Comparison of ENCODE assay signal across 13 cellular contexts in the genomic region with DNA sequence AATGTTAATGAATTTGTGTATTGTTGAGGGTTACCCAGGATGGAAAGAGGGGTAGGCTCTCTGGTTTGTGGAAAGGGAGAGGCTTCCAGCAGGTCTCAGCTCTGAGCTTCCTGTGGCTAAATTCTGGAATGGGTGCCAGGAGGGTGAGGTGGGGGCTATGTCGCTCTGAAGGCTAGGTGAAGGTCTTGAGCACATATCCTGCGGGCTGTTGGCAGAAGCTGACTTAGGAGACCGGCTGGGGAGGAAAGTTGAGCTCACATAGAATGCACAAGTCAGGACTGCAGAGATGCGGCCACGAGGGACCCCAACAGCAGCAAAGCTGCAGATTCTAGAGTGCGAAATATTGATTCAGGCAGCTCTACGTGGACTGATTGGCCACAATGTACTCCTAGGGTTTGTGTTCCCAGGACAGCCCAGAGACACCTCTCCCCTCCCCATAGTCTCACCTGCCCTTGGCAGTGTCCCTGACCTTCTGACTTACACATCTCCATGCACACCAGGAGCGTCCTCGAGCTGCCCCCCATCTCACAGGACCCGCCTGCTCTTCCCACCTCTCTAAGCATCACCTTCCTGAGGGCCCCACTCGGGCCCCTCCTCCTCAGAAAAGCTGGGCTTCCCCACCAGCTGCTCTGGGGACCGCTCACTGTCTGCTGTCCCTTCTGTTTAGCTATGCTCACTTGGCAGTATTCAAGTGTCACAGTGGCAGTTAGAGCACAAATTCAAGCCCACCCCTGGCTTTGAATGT.
DNase-seq lines count a peak whose midpoint lies in the region; ATAC-seq and TF ChIP-seq lines count a peak whose summit lies in the region.
"Had no signal": no experiment of that assay in that cellular context is flagged by ENCODE, and none has a peak within 500 bp of the region (broad histone marks: within the 10 kb centered on the region; RNA-seq: fewer than 3 reads in every experiment).

No MANE protein-coding gene starts in this region.

- in situ Hi-C loops in IMR-90 (cut with MboI; ENCODE audit: low sequenced_read_pairs) (loop anchor here (10.0 to 25.0 kb wide), 2 partner anchors 536 to 884 kb away; no protein-coding TSS in a partner anchor), gastrocnemius medialis (cut with MboI; ENCODE audit: low sequenced_read_pairs in 4 of 4) (loop anchor here in 2 of 4 donors (10.0 to 25.0 kb wide), 4 partner anchors 544 to 1011 kb away; no protein-coding TSS in a partner anchor)

- TF ChIP-seq POLR2A in IMR-90 (IDR thresholded peaks at IDR 0.05; ENCODE audit: low read depth, low read length) (no peak), gastrocnemius medialis (IDR thresholded peaks at IDR 0.05) (no peak), gastroesophageal sphincter (IDR thresholded peaks at IDR 0.05) (no peak)

- TF ChIP-seq CTCF in IMR-90 (conservative IDR thresholded peaks at IDR 0.05; ENCODE audit: low read depth, low read length) (no peak), gastrocnemius medialis (IDR thresholded peaks at IDR 0.05 in 4 of 5, conservative IDR thresholded peaks at IDR 0.05 in 1 of 5) (no peak), gastroesophageal sphincter (IDR thresholded peaks at IDR 0.05) (no peak)

- no peaks in the 10 kb centered on the region for H3K36me3 ChIP-seq in BLaER1 treated with 17β-estradiol and CSF1 and Interleukin-3, amounts not matched to agents 10 nM and 100 nM
- H3K36me3 ChIP-seq in IMR-90 (ENCODE audit: control insufficient read depth, insufficient read depth, low read length) (no peaks in the 10 kb centered on the region), SJCRH30 (no peaks in the 10 kb centered on the region), gastrocnemius medialis (no peaks in the 10 kb centered on the region), gastroesophageal sphincter (no peaks in the 10 kb centered on the region)
- H3K36me3 ChIP-seq: BE2C had no signal

- ATAC-seq in IMR-90 (ENCODE audit: low read depth): no peak
- no peak for ATAC-seq in gastrocnemius medialis
- no peak for ATAC-seq in HG03460 (IDR thresholded peaks at IDR 0.05; ENCODE audit: unreplicated experiment)
- ATAC-seq in gastroesophageal sphincter: no peak
- ATAC-seq: GM12878, HCT116 had no signal

- peaks cover 0 to 8% (median 0%) of the 10 kb centered on the region in 11 experiments; a peak in 2 of 22 replicates for H3K9me3 ChIP-seq in BLaER1 treated with 17β-estradiol and CSF1 and Interleukin-3, amounts not matched to agents 10 nM and 100 nM (replicated peaks in 1 of 11)
- H3K9me3 ChIP-seq in IMR-90 (ENCODE audit: control insufficient read depth, insufficient read depth, low read length) (no peaks in the 10 kb centered on the region), SJCRH30 (replicated peaks) (0 out of 2 replicates have a peak, but pooled peaks cover 5% of the 10 kb centered on the region), gastrocnemius medialis (no peaks in the 10 kb centered on the region), gastroesophageal sphincter (peaks cover 0 to 20% (median 0%) of the 10 kb centered on the region in 3 donors)
- H3K9me3 ChIP-seq: BE2C had no signal

- DNase-seq in IMR-90 (no peak), SJCRH30 (peak in 1 of 2 experiments; percentile 50), retina (peak; percentile 71), gastrocnemius medialis (no peak)
- DNase-seq: BE2C; CD8-positive, alpha-beta memory T cell; DMS53; GM23248 had no signal

- H3K79me1 ChIP-seq in IMR-90 (ENCODE audit: low read depth in 1 of 2, low read length in 2 of 2): no peaks in the 10 kb centered on the region

- no peak overlapping the region for H2BK15ac ChIP-seq in IMR-90 (ENCODE audit: low read depth, low read length)

- WGBS in IMR-90 (ENCODE audit: extremely low coverage in 2 of 2, insufficient read length in 1 of 2), 2 experiments: 31% methylated on average over 10 of the region's 12 CpGs; no CpG with 5 or more reads in 1 of the 2 experiments
- WGBS in gastroesophageal sphincter (ENCODE audit: low coverage in 1 of 2), 2 donors: 58 to 71% methylated on average over 6 to 7 of the region's 12 CpGs

- H4K20me1 ChIP-seq in BLaER1 treated with 17β-estradiol and CSF1 and Interleukin-3, amounts not matched to agents 10 nM and 100 nM: no peaks in the 10 kb centered on the region
- no peaks in the 10 kb centered on the region for H4K20me1 ChIP-seq in IMR-90 (ENCODE audit: insufficient read depth, low read length)

- no peak overlapping the region for H4K8ac ChIP-seq in IMR-90 (ENCODE audit: low read depth in 2 of 2, low read length in 2 of 2)

- H4K91ac ChIP-seq in IMR-90 (ENCODE audit: insufficient read depth, low read depth, low read length): no peak overlapping the region

- H2BK120ac ChIP-seq in IMR-90 (ENCODE audit: low read depth, low read length): no peak overlapping the region

- H3K27me3 ChIP-seq in BLaER1 treated with 17β-estradiol and CSF1 and Interleukin-3, amounts not matched to agents 10 nM and 100 nM: no peaks in the 10 kb centered on the region
- H3K27me3 ChIP-seq in IMR-90 (ENCODE audit: control insufficient read depth, insufficient read depth, low read length) (peaks cover 5% of the 10 kb centered on the region), SJCRH30 (no peaks in the 10 kb centered on the region), gastrocnemius medialis (no peaks in the 10 kb centered on the region), gastroesophageal sphincter (no peaks in the 10 kb centered on the region)
- H3K27me3 ChIP-seq: BE2C had no signal

- no peak overlapping the region for H2BK20ac ChIP-seq in IMR-90 (ENCODE audit: low read depth, low read length)

- no peak overlapping the region for H3K14ac ChIP-seq in IMR-90 (replicated peaks; ENCODE audit: low read depth, low read length)

- no peak overlapping the region for H3K27ac ChIP-seq in BLaER1 treated with 17β-estradiol and CSF1 and Interleukin-3, amounts not matched to agents 10 nM and 100 nM
- H3K27ac ChIP-seq in IMR-90 (ENCODE audit: insufficient read depth, low read length): no peak overlapping the region
- peak overlapping the region; percentile 50; the same call in 1 of the 2 replicates for H3K27ac ChIP-seq in SJCRH30
- no peak overlapping the region for H3K27ac ChIP-seq in gastrocnemius medialis
- H3K27ac ChIP-seq in gastroesophageal sphincter: no peak overlapping the region
- H3K27ac ChIP-seq: GM23248 had no signal

- BruUV-seq in IMR-90 (replicated peaks; lab: Mats Ljungman, UMichigan): no TSS peak

- H2BK5ac ChIP-seq in IMR-90 (ENCODE audit: low read depth, low read length, poor library complexity, severe bottlenecking): no peak overlapping the region

- no peak overlapping the region for H3K4ac ChIP-seq in IMR-90 (ENCODE audit: low read depth, low read length)

- CTCF ChIA-PET in IMR-90 (lab: Yijun Ruan, JAX): no interaction called here

- dilution Hi-C loops in IMR-90 (cut with HindIII; ENCODE audit: low sequenced_read_pairs, unreplicated experiment): loop anchor here (25.0 kb wide), 1 partner anchor 886 kb away; no protein-coding TSS in a partner anchor

- no peak overlapping the region for H2AFZ ChIP-seq in IMR-90 (replicated peaks; ENCODE audit: low read length, poor library complexity)
- H2AFZ ChIP-seq: GM23248 had no signal

- TF ChIP-seq EP300 in gastroesophageal sphincter (IDR thresholded peaks at IDR 0.05): no peak

- no peak overlapping the region for H3K56ac ChIP-seq in IMR-90 (ENCODE audit: extremely low read depth, insufficient read depth, low read length)

- TF ChIP-seq RAD21 in IMR-90 (IDR thresholded peaks at IDR 0.05; ENCODE audit: low read length): no peak

- peak overlapping the region; percentile 17 for H2AK9ac ChIP-seq in IMR-90 (replicated peaks; ENCODE audit: low read depth, low read length, poor library complexity)

- no peak overlapping the region for H3K18ac ChIP-seq in IMR-90 (ENCODE audit: low read depth, low read length)

- intact Hi-C loops in IMR-90 (cut with micrococcal nuclease) (no loop called here), gastrocnemius medialis (cut with DNase I; ENCODE audit: low total_unique reads) (no loop called here)

- H2AK5ac ChIP-seq in IMR-90 (ENCODE audit: low read depth, low read length): no peak overlapping the region

- H3K4me2 ChIP-seq in BLaER1 treated with 17β-estradiol and CSF1 and Interleukin-3, amounts not matched to agents 10 nM and 100 nM: peak overlapping the region in 10 of 11 experiments; percentile 50 to 80 (median 63); a peak in 17 of 22 replicates
- H3K4me2 ChIP-seq in IMR-90 (ENCODE audit: low read depth, low read length): no peak overlapping the region

- H3K4me1 ChIP-seq in BLaER1 treated with 17β-estradiol and CSF1 and Interleukin-3, amounts not matched to agents 10 nM and 100 nM: peaks cover 13 to 20% (median 17%) of the 10 kb centered on the region in 10 experiments
- H3K4me1 ChIP-seq in IMR-90 (ENCODE audit: control insufficient read depth, insufficient read depth, low read length) (no peaks in the 10 kb centered on the region), SJCRH30 (peaks cover 33% of the 10 kb centered on the region), gastrocnemius medialis (no peaks in the 10 kb centered on the region), gastroesophageal sphincter (no peaks in the 10 kb centered on the region)
- H3K4me1 ChIP-seq: BE2C had no signal

- no peak overlapping the region for H4K5ac ChIP-seq in IMR-90 (ENCODE audit: low read depth, low read length)

- H3K9me1 ChIP-seq in IMR-90 (ENCODE audit: insufficient read depth, low read length): no peaks in the 10 kb centered on the region

- POLR2A ChIA-PET in IMR-90 (lab: Charles Lee; ENCODE audit: unreplicated experiment): interaction anchor here (0.6 kb wide), 2 partner anchors 209 to 647 kb away, joined by 3 to 6 read pairs; no protein-coding TSS in a partner anchor

- H3K9ac ChIP-seq in BLaER1 treated with 17β-estradiol and CSF1 and Interleukin-3, amounts not matched to agents 10 nM and 100 nM: no peak overlapping the region
- no peak overlapping the region for H3K9ac ChIP-seq in IMR-90 (ENCODE audit: low read depth, low read length)
- H3K9ac ChIP-seq: GM23248 had no signal

- H3K23ac ChIP-seq in IMR-90 (ENCODE audit: low read depth, low read length): no peak overlapping the region

- no peak overlapping the region for H3K4me3 ChIP-seq in BLaER1 treated with 17β-estradiol and CSF1 and Interleukin-3, amounts not matched to agents 10 nM and 100 nM
- no peak overlapping the region for H3K4me3 ChIP-seq in IMR-90 (ENCODE audit: insufficient read depth, low read depth, low read length)
- no peak overlapping the region for H3K4me3 ChIP-seq in SJCRH30
- H3K4me3 ChIP-seq in gastrocnemius medialis: no peak overlapping the region
- H3K4me3 ChIP-seq in gastroesophageal sphincter: no peak overlapping the region
- H3K4me3 ChIP-seq: GM12878, GM23248 had no signal

TF ChIP-seq in IMR-90, 13 proteins besides CTCF, POLR2A, EP300 and RAD21 (continues in another document):
- TF ChIP-seq NFE2L2 (IDR thresholded peaks at IDR 0.05; ENCODE audit: low read depth, low read length) (no peak), RCOR1 (IDR thresholded peaks at IDR 0.05; ENCODE audit: insufficient replicate concordance, low read length) (no peak), MAFK (IDR thresholded peaks at IDR 0.05; ENCODE audit: low read depth, low read length) (no peak), SMC3 (IDR thresholded peaks at IDR 0.05; ENCODE audit: low read depth, low read length) (no peak)
